ENCODE assay signal across 8 cellular contexts in genomic region chr21:15552914-15553491, GRCh38.
A peak's percentile ranks its signal among the peaks of the same experiment; 100 is the strongest.
DNase-seq lines count a peak whose midpoint lies in the region; ATAC-seq, FAIRE-seq and TF ChIP-seq lines count a peak whose summit lies in the region.
"Had no signal": no experiment of that assay in that cellular context is flagged by ENCODE, and none has a peak within 500 bp of the region (broad histone marks: within the 10 kb centered on the region; RNA-seq: fewer than 3 reads in every experiment).

No MANE protein-coding gene starts in this region.

- no peak for ATAC-seq in gastroesophageal sphincter

- no peaks in the 10 kb centered on the region for H3K27me3 ChIP-seq in gastroesophageal sphincter

- H3K36me3 ChIP-seq in gastroesophageal sphincter: no peaks in the 10 kb centered on the region

- H3K4me3 ChIP-seq in GM12865 (ENCODE audit: low read depth, low read length): no peak overlapping the region
- no peak overlapping the region for H3K4me3 ChIP-seq in gastroesophageal sphincter

- 32 to 63% methylated on average over 2 of the region's 3 CpGs for WGBS in gastroesophageal sphincter (ENCODE audit: low coverage in 1 of 2), 2 donors

- H3K27ac ChIP-seq in gastroesophageal sphincter: no peak overlapping the region

- peaks cover 0 to 3% (median 0%) of the 10 kb centered on the region in 3 donors for H3K9me3 ChIP-seq in gastroesophageal sphincter

- no peaks in the 10 kb centered on the region for H3K4me1 ChIP-seq in gastroesophageal sphincter

- TF ChIP-seq EP300 in gastroesophageal sphincter (IDR thresholded peaks at IDR 0.05): no peak

- TF ChIP-seq POLR2A in gastroesophageal sphincter (IDR thresholded peaks at IDR 0.05): no peak

- DNase-seq in GM12865 (ENCODE audit: low read depth) (no peak), NCI-H460 (ENCODE audit: extremely low read depth, low read depth) (peak; percentile 25), putamen (ENCODE audit: low spot score) (peak; percentile 8), LoVo (ENCODE audit: low spot score) (no peak)
- no peak for DNase-seq in stimulated activated naive CD4-positive, alpha-beta T cell treated with Interleukin-2 at 50 U/mL for 16 hours (lab: John Stamatoyannopoulos, UW)
- DNase-seq: T1000 had no signal

- FAIRE-seq in endometrium (lab: Jason Lieb, UNC): peak; percentile 29

- TF ChIP-seq CTCF in GM12865 (IDR thresholded peaks at IDR 0.05; ENCODE audit: insufficient read depth, low read depth, low read length, missing control alignments): peak; percentile 9
- TF ChIP-seq CTCF in gastroesophageal sphincter (IDR thresholded peaks at IDR 0.05): peak in 1 of 4 experiments; percentile 6

Comparison
In these comparisons a context has a peak if more than half of its experiments do, and no peak if none do; other contexts are left out.
1. DNase-seq: peak in NCI-H460 (single experiment) and putamen (single experiment); none in GM12865 (single experiment), stimulated activated naive CD4-positive, alpha-beta T cell treated with Interleukin-2 at 50 U/mL for 16 hours (single experiment) and LoVo (single experiment).